In the genomic region with DNA sequence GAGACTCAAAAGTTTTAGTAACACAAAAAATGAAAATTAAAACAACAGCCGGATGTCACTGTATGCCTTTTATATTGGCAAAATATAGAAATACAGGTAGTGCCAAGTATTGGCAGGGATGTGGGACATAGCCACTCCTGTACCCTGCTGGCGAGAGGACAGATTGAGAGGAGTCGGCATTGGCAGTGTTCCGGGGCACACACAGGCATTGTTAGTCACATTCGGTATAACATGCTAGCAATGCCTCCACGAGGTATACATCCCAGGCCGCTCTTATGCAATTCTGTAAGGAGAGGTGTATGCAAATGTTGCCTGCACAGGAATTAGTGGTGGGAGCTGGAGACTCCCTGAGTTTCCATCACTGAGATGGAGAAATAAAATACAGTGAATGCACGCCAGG, we compare ENCODE assay signal across 1 cellular context.
TF ChIP-seq lines count a peak whose summit lies in the region.

No MANE protein-coding gene starts in this region.

TF ChIP-seq in SK-N-SH treated with all-trans-retinoic acid at 6 μM for 48 hours, 23 proteins besides CTCF, POLR2A, EP300 and RAD21 (continued from another document):
- TF ChIP-seq CREB5 (CRISPR knock-in tag; IDR thresholded peaks at IDR 0.05; ENCODE audit: low read depth), result no peak
- TF ChIP-seq ISL1 (CRISPR knock-in tag; IDR thresholded peaks at IDR 0.05), result no peak
- TF ChIP-seq ZNF565 (CRISPR knock-in tag; conservative IDR thresholded peaks at IDR 0.05; ENCODE audit: low read depth), result no peak
- no peak for TF ChIP-seq ZNF70 (CRISPR knock-in tag; IDR thresholded peaks at IDR 0.05)
- TF ChIP-seq, protein P1, sequence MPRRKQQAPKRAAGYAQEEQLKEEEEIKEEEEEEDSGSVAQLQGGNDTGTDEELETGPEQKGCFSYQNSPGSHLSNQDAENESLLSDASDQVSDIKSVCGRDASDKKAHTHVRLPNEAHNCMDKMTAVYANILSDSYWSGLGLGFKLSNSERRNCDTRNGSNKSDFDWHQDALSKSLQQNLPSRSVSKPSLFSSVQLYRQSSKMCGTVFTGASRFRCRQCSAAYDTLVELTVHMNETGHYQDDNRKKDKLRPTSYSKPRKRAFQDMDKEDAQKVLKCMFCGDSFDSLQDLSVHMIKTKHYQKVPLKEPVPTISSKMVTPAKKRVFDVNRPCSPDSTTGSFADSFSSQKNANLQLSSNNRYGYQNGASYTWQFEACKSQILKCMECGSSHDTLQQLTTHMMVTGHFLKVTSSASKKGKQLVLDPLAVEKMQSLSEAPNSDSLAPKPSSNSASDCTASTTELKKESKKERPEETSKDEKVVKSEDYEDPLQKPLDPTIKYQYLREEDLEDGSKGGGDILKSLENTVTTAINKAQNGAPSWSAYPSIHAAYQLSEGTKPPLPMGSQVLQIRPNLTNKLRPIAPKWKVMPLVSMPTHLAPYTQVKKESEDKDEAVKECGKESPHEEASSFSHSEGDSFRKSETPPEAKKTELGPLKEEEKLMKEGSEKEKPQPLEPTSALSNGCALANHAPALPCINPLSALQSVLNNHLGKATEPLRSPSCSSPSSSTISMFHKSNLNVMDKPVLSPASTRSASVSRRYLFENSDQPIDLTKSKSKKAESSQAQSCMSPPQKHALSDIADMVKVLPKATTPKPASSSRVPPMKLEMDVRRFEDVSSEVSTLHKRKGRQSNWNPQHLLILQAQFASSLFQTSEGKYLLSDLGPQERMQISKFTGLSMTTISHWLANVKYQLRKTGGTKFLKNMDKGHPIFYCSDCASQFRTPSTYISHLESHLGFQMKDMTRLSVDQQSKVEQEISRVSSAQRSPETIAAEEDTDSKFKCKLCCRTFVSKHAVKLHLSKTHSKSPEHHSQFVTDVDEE (CRISPR knock-in tag; IDR thresholded peaks at IDR 0.05), result no peak
- TF ChIP-seq, protein P2, sequence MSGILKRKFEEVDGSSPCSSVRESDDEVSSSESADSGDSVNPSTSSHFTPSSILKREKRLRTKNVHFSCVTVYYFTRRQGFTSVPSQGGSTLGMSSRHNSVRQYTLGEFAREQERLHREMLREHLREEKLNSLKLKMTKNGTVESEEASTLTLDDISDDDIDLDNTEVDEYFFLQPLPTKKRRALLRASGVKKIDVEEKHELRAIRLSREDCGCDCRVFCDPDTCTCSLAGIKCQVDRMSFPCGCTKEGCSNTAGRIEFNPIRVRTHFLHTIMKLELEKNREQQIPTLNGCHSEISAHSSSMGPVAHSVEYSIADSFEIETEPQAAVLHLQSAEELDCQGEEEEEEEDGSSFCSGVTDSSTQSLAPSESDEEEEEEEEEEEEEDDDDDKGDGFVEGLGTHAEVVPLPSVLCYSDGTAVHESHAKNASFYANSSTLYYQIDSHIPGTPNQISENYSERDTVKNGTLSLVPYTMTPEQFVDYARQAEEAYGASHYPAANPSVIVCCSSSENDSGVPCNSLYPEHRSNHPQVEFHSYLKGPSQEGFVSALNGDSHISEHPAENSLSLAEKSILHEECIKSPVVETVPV (CRISPR knock-in tag; IDR thresholded peaks at IDR 0.05), result no peak
